Comparison of ENCODE assay signal across 10 cellular contexts in genomic region chr5:25713259-25713658, GRCh38.
DNase-seq lines count a peak whose midpoint lies in the region; TF ChIP-seq lines count a peak whose summit lies in the region.
"Had no signal": no experiment of that assay in that cellular context is flagged by ENCODE, and none has a peak within 500 bp of the region (broad histone marks: within the 10 kb centered on the region; RNA-seq: fewer than 3 reads in every experiment).

No MANE protein-coding gene starts in this region.

- H3K9me3 Mint-ChIP-seq in T-helper 2 cell treated with Interferon-gamma antibody and Interleukin-4, amounts not matched to agents 5 μg/mL and 100 μg/mL, for 36 hours, result peaks cover 13% of the 10 kb centered on the region
- H3K9me3 Mint-ChIP-seq: activated CD4-positive, alpha-beta memory T cell treated with anti-CD3 and anti-CD28 coated beads, Interleukin-2, amount 10 ng/mL, durations not matched to agents 7 days and 5 days had no signal

- POLR2A ChIA-PET in HEK293T (lab: Yijun Ruan, JAX), result no interaction called here

- CTCF ChIA-PET in HEK293T (lab: Yijun Ruan, JAX), result no interaction called here

- H3K27ac Mint-ChIP-seq in T-helper 2 cell treated with Interferon-gamma antibody and Interleukin-4, amounts not matched to agents 5 μg/mL and 100 μg/mL, for 36 hours, result no peak overlapping the region
- H3K27ac Mint-ChIP-seq: activated CD4-positive, alpha-beta memory T cell treated with anti-CD3 and anti-CD28 coated beads, Interleukin-2, amount 10 ng/mL, durations not matched to agents 7 days and 5 days had no signal

- H3K36me3 Mint-ChIP-seq in T-helper 2 cell treated with Interferon-gamma antibody and Interleukin-4, amounts not matched to agents 5 μg/mL and 100 μg/mL, for 36 hours (ENCODE audit: low read depth), result no peaks in the 10 kb centered on the region

- no peak overlapping the region for H3K4me3 Mint-ChIP-seq in T-helper 2 cell treated with Interferon-gamma antibody and Interleukin-4, amounts not matched to agents 5 μg/mL and 100 μg/mL, for 36 hours
- H3K4me3 Mint-ChIP-seq: activated CD4-positive, alpha-beta memory T cell treated with anti-CD3 and anti-CD28 coated beads, Interleukin-2, amount 10 ng/mL, durations not matched to agents 7 days and 5 days had no signal

- H3K4me1 Mint-ChIP-seq in T-helper 2 cell treated with Interferon-gamma antibody and Interleukin-4, amounts not matched to agents 5 μg/mL and 100 μg/mL, for 36 hours (ENCODE audit: low read depth), result no peaks in the 10 kb centered on the region
- H3K4me1 Mint-ChIP-seq: activated CD4-positive, alpha-beta memory T cell treated with anti-CD3 and anti-CD28 coated beads, Interleukin-2, amount 10 ng/mL, durations not matched to agents 7 days and 5 days had no signal

- DNase-seq in GF-D8 (lab: John Stamatoyannopoulos, UW), result peak; percentile 4
- DNase-seq in HEK293T (ENCODE audit: extremely low spot score), result peak; percentile 6
- DNase-seq in NCI-H69 (lab: John Stamatoyannopoulos, UW), result peak; percentile 31
- DNase-seq in iPS-NIHi11 (ENCODE audit: low spot score), result peak; percentile 5
- no peak for DNase-seq in T-helper 2 cell treated with Interferon-gamma antibody and Interleukin-4, amounts not matched to agents 5 μg/mL and 100 μg/mL, for 36 hours (ENCODE audit: low spot score)
- no peak for DNase-seq in KG1 (lab: John Stamatoyannopoulos, UW)
- no peak for DNase-seq in stimulated activated naive CD4-positive, alpha-beta T cell (lab: John Stamatoyannopoulos, UW)
- DNase-seq: activated CD4-positive, alpha-beta memory T cell treated with anti-CD3 and anti-CD28 coated beads, Interleukin-2, amount 10 ng/mL, durations not matched to agents 7 days and 5 days; left ventricle myocardium inferior; testis had no signal

- no peaks in the 10 kb centered on the region for H3K27me3 Mint-ChIP-seq in T-helper 2 cell treated with Interferon-gamma antibody and Interleukin-4, amounts not matched to agents 5 μg/mL and 100 μg/mL, for 36 hours (ENCODE audit: low read depth)
- H3K27me3 Mint-ChIP-seq: activated CD4-positive, alpha-beta memory T cell treated with anti-CD3 and anti-CD28 coated beads, Interleukin-2, amount 10 ng/mL, durations not matched to agents 7 days and 5 days had no signal

TF ChIP-seq in HEK293T, 16 proteins besides CTCF, POLR2A, EP300 and RAD21:
- no peak for TF ChIP-seq FOXM1 (IDR thresholded peaks at IDR 0.05; ENCODE audit: borderline replicate concordance)
- no peak for TF ChIP-seq PKNOX1 (IDR thresholded peaks at IDR 0.05)
- TF ChIP-seq CTBP1 (IDR thresholded peaks at IDR 0.05; ENCODE audit: borderline replicate concordance), result no peak
- TF ChIP-seq LEF1 (IDR thresholded peaks at IDR 0.05; ENCODE audit: borderline replicate concordance), result no peak

Comparison
In these comparisons a context has a peak if more than half of its experiments do, and no peak if none do; other contexts are left out.
1. DNase-seq: peak in GF-D8 (single experiment), HEK293T (single experiment), NCI-H69 (single experiment) and iPS-NIHi11 (single experiment); none in T-helper 2 cell treated with Interferon-gamma antibody and Interleukin-4, amounts not matched to agents 5 μg/mL and 100 μg/mL, for 36 hours (single experiment), KG1 (single experiment) and stimulated activated naive CD4-positive, alpha-beta T cell (0 of 6).